In the genomic region with DNA sequence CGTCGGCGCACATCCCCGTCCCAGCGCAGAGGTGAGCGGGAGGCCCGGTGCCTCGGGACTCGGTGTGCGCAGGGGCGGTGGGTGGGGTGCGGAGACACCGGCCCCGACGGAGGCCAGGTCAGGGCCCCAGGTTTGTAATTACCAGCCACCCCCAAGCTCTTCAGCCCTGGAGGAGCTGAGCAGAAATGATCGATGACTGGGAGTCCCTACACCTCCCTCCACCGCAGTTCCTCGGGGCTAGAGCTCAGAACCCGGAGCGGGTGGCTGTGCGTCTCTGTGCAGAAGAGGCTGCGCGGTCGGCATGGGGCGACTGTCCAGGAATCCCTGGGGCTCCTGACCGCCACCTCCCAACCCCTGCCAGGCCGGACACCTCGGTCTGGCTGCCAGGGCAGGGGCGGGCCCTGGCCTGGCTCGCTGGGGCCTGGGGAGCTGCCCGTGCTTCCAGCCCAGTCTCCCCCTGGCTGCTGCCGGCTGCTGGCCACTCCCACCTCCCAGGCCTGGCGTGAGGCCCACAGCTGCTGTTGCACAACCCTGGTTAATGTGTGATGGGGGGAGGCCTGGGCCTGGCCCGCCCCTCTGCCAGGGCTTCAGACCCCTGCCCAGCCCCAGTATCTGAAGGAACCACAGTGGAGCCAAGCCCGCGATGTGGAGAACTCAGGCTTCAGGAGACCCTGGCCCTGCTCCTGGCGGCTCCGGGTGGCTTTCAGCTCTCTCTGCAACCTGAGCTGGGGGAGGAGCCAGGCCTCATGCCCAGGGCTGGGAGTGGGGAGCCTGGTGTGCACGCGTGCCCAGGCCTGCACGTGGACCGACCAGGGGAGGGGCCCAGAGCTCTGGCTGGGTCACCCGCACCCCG, we compare ENCODE assay signal across 1 cellular context.
TF ChIP-seq lines count a peak whose summit lies in the region.

No MANE protein-coding gene starts in this region.

TF ChIP-seq in HepG2, 621 proteins besides CTCF, POLR2A, EP300 and RAD21 (continues in another document):
- TF ChIP-seq NCOA1 (CRISPR knock-in tag; IDR thresholded peaks at IDR 0.05) = peak; percentile 92
- peak; percentile 94 for TF ChIP-seq ZNF431 (CRISPR knock-in tag; IDR thresholded peaks at IDR 0.05; ENCODE audit: borderline replicate concordance, low read depth)
- TF ChIP-seq SETDB1 (CRISPR knock-in tag; IDR thresholded peaks at IDR 0.05; ENCODE audit: borderline replicate concordance) = no peak
- no peak for TF ChIP-seq ZFP36 (IDR thresholded peaks at IDR 0.05; ENCODE audit: borderline replicate concordance, low read depth, low read length, partially characterized antibody)
- no peak for TF ChIP-seq RFX5 (IDR thresholded peaks at IDR 0.05; ENCODE audit: low read depth, low read length)
- TF ChIP-seq PHF21A (CRISPR knock-in tag; IDR thresholded peaks at IDR 0.05) = peak; percentile 99
- no peak for TF ChIP-seq CHD2 (IDR thresholded peaks at IDR 0.05; ENCODE audit: low read depth, low read length)
- TF ChIP-seq ZBTB7B (CRISPR knock-in tag; IDR thresholded peaks at IDR 0.05) = peak; percentile 100
- no peak for TF ChIP-seq CBX2 (IDR thresholded peaks at IDR 0.05; ENCODE audit: low read depth, low read length)
- TF ChIP-seq CBX2 (CRISPR knock-in tag; IDR thresholded peaks at IDR 0.05; ENCODE audit: low read depth) = peak; percentile 91
- TF ChIP-seq STAT5B (CRISPR knock-in tag; IDR thresholded peaks at IDR 0.05) = peak; percentile 75; the same call in 1 of the 2 replicates
- TF ChIP-seq, protein P1, sequence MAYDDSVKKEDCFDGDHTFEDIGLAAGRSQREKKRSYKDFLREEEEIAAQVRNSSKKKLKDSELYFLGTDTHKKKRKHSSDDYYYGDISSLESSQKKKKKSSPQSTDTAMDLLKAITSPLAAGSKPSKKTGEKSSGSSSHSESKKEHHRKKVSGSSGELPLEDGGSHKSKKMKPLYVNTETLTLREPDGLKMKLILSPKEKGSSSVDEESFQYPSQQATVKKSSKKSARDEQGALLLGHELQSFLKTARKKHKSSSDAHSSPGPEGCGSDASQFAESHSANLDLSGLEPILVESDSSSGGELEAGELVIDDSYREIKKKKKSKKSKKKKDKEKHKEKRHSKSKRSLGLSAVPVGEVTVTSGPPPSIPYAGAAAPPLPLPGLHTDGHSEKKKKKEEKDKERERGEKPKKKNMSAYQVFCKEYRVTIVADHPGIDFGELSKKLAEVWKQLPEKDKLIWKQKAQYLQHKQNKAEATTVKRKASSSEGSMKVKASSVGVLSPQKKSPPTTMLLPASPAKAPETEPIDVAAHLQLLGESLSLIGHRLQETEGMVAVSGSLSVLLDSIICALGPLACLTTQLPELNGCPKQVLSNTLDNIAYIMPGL (CRISPR knock-in tag; IDR thresholded peaks at IDR 0.05; ENCODE audit: borderline replicate concordance in 1 of 2, low read depth in 1 of 2) = peak; percentile 95 to 97
- TF ChIP-seq ZFP36L2 (CRISPR knock-in tag; IDR thresholded peaks at IDR 0.05) = peak; percentile 4; the same call in 1 of the 2 replicates
- TF ChIP-seq ZNF713 (CRISPR knock-in tag; IDR thresholded peaks at IDR 0.05) = 0 out of 2 replicates have a peak, but pooled peaks have one; percentile 64
- peak; percentile 78 for TF ChIP-seq ZEB1 (IDR thresholded peaks at IDR 0.05; ENCODE audit: insufficient replicate concordance, low read depth)
- peak; percentile 92 for TF ChIP-seq TOE1 (CRISPR knock-in tag; IDR thresholded peaks at IDR 0.05)
- TF ChIP-seq ZBTB8A (CRISPR knock-in tag; IDR thresholded peaks at IDR 0.05; ENCODE audit: borderline replicate concordance, low read depth) = peak; percentile 82; the same call in 1 of the 2 replicates
- peak; percentile 95; the same call in 1 of the 2 replicates for TF ChIP-seq GLI4 (CRISPR knock-in tag; IDR thresholded peaks at IDR 0.05; ENCODE audit: borderline replicate concordance)
- TF ChIP-seq SKIL (CRISPR knock-in tag; IDR thresholded peaks at IDR 0.05; ENCODE audit: borderline replicate concordance) = peak; percentile 68; the same call in 1 of the 2 replicates
- TF ChIP-seq ARNT2 (CRISPR knock-in tag; IDR thresholded peaks at IDR 0.05; ENCODE audit: low read depth) = peak; percentile 98
- peak; percentile 95 for TF ChIP-seq SIN3A (IDR thresholded peaks at IDR 0.05; ENCODE audit: borderline replicate concordance, low read depth, low read length)
- TF ChIP-seq AFF4 (CRISPR knock-in tag; IDR thresholded peaks at IDR 0.05) = peak; percentile 81; the same call in 1 of the 2 replicates
- TF ChIP-seq NCOA2 (CRISPR knock-in tag; IDR thresholded peaks at IDR 0.05) = peak; percentile 87
- peak; percentile 76; the same call in 1 of the 2 replicates for TF ChIP-seq ZNF879 (CRISPR knock-in tag; IDR thresholded peaks at IDR 0.05)
- TF ChIP-seq, protein P2, sequence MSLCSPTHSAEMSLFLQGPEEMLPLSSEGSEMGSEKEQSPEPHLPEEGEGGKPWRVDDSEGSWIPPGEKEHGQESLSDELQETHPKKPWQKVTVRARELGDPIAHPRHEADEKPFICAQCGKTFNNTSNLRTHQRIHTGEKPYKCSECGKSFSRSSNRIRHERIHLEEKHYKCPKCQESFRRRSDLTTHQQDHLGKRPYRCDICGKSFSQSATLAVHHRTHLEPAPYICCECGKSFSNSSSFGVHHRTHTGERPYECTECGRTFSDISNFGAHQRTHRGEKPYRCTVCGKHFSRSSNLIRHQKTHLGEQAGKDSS (CRISPR knock-in tag; IDR thresholded peaks at IDR 0.05; ENCODE audit: borderline replicate concordance, low read depth) = peak; percentile 98
- TF ChIP-seq ZBTB37 (CRISPR knock-in tag; IDR thresholded peaks at IDR 0.05) = peak; percentile 82; the same call in 1 of the 2 replicates
- no peak for TF ChIP-seq E2F5 (CRISPR knock-in tag; conservative IDR thresholded peaks at IDR 0.05)
- peak; percentile 97 for TF ChIP-seq ZNF605 (CRISPR knock-in tag; IDR thresholded peaks at IDR 0.05)
- peak; percentile 91 for TF ChIP-seq ZBTB34 (CRISPR knock-in tag; IDR thresholded peaks at IDR 0.05)
- no peak; the same call in 1 of the 2 replicates for TF ChIP-seq ZBTB2 (CRISPR knock-in tag; IDR thresholded peaks at IDR 0.05; ENCODE audit: low read depth)
- TF ChIP-seq, protein P3, sequence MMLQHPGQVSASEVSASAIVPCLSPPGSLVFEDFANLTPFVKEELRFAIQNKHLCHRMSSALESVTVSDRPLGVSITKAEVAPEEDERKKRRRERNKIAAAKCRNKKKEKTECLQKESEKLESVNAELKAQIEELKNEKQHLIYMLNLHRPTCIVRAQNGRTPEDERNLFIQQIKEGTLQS (CRISPR knock-in tag; IDR thresholded peaks at IDR 0.05) = peak; percentile 43; the same call in 1 of the 2 replicates
- TF ChIP-seq NRL (CRISPR knock-in tag; IDR thresholded peaks at IDR 0.05; ENCODE audit: borderline replicate concordance) = no peak; the same call in 1 of the 2 replicates
- TF ChIP-seq, protein P4, sequence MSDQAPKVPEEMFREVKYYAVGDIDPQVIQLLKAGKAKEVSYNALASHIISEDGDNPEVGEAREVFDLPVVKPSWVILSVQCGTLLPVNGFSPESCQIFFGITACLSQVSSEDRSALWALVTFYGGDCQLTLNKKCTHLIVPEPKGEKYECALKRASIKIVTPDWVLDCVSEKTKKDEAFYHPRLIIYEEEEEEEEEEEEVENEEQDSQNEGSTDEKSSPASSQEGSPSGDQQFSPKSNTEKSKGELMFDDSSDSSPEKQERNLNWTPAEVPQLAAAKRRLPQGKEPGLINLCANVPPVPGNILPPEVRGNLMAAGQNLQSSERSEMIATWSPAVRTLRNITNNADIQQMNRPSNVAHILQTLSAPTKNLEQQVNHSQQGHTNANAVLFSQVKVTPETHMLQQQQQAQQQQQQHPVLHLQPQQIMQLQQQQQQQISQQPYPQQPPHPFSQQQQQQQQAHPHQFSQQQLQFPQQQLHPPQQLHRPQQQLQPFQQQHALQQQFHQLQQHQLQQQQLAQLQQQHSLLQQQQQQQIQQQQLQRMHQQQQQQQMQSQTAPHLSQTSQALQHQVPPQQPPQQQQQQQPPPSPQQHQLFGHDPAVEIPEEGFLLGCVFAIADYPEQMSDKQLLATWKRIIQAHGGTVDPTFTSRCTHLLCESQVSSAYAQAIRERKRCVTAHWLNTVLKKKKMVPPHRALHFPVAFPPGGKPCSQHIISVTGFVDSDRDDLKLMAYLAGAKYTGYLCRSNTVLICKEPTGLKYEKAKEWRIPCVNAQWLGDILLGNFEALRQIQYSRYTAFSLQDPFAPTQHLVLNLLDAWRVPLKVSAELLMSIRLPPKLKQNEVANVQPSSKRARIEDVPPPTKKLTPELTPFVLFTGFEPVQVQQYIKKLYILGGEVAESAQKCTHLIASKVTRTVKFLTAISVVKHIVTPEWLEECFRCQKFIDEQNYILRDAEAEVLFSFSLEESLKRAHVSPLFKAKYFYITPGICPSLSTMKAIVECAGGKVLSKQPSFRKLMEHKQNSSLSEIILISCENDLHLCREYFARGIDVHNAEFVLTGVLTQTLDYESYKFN (CRISPR knock-in tag; conservative IDR thresholded peaks at IDR 0.05) = peak; percentile 96
- TF ChIP-seq ZNF136 (CRISPR knock-in tag; IDR thresholded peaks at IDR 0.05; ENCODE audit: low read depth) = peak; percentile 94
- peak; percentile 90 for TF ChIP-seq PCBP1 (IDR thresholded peaks at IDR 0.05; ENCODE audit: borderline replicate concordance, low read depth, low read length)
- TF ChIP-seq ZNF569 (CRISPR knock-in tag; IDR thresholded peaks at IDR 0.05; ENCODE audit: borderline replicate concordance) = no peak
- peak; percentile 8; the same call in 1 of the 2 replicates for TF ChIP-seq ZNF124 (CRISPR knock-in tag; IDR thresholded peaks at IDR 0.05)
